2 cellular contexts compared by ENCODE assay signal in genomic region chr1:38881487-38881886, GRCh38.
TF ChIP-seq lines count a peak whose summit lies in the region.

Gene GJA9 (minus strand): TSS chr1:38881587. CDS start chr1:38876098, 5,489 bp downstream.

TF ChIP-seq in IMR-90, 13 proteins besides CTCF, POLR2A, EP300 and RAD21 (continued from another document):
- TF ChIP-seq ELK1 (IDR thresholded peaks at IDR 0.05; ENCODE audit: borderline replicate concordance, low read depth, low read length) (no peak), CEBPB (IDR thresholded peaks at IDR 0.05; ENCODE audit: low read depth, low read length) (no peak), RFX5 (IDR thresholded peaks at IDR 0.05; ENCODE audit: low read depth, low read length) (no peak), USF2 (IDR thresholded peaks at IDR 0.05; ENCODE audit: low read depth, low read length) (no peak)

TF ChIP-seq in endothelial cell of umbilical vein, 7 proteins besides CTCF, POLR2A, EP300 and RAD21 (continued from another document):
- TF ChIP-seq FOS (IDR thresholded peaks at IDR 0.05; ENCODE audit: borderline replicate concordance, insufficient read depth, low read length): peak; percentile 20
TF ChIP-seq in endothelial cell of umbilical vein: peak in this region for 1.
